In the genomic region with DNA sequence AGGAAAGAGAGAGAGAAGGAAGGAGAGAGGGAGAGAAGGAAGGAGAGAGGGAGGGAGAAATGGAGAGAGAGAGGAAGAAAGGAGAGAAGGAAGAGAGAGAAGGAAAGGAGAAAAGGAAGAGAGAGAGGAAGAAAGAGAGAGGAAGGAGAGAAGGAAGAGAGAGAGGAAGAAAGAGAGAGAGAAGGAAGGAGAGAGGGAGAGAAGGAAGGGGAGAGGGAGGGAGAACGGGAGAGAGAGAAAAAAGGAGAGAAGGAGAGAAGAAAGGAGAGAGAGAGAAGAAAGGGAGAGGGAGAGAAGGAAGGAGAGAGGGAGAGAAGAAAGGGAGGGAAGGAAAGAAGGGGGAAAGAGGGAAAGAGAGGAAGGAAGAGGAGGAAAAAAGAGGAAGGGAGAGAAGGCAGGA, we compare ENCODE assay signal across 35 cellular contexts.
"Had no signal": no experiment of that assay in that cellular context is flagged by ENCODE, and none has a peak within 500 bp of the region (broad histone marks: within the 10 kb centered on the region; RNA-seq: fewer than 3 reads in every experiment).

No MANE protein-coding gene starts in this region.

- H3K36me3 ChIP-seq: MG63 had no signal

- H3K9me3 ChIP-seq: MG63 had no signal

- DNase-seq: Karpas-422, Kasumi-1, MG63, MM.1S, MV-4-11, NCI-H1048, NCI-H1092, NCI-H1092 treated with DMSO at 0.1 percent for 48 hours, NCI-H1105, NCI-H1105 treated with DMSO at 0.1 percent for 48 hours, NCI-H1417, NCI-H1417 treated with DMSO at 0.1 percent for 48 hours, NCI-H1436, NCI-H1436 treated with DMSO at 0.1 percent for 48 hours, NCI-H146, NCI-H1694, NCI-H1694 treated with DMSO at 0.1 percent for 48 hours, NCI-H187, NCI-H187 treated with DMSO at 0.1 percent for 48 hours, NCI-H1930, NCI-H2029, NCI-H2029 treated with DMSO at 0.1 percent for 48 hours, NCI-H2081, NCI-H2081 treated with DMSO at 0.1 percent for 48 hours, NCI-H2107, NCI-H2171, NCI-H2171 treated with DMSO at 0.1 percent for 48 hours, NCI-H2227 treated with DMSO at 0.1 percent for 48 hours, NCI-H226, NCI-H345, NCI-H446, NCI-H446 treated with DMSO at 0.1 percent for 48 hours, NCI-H510A, NCI-H510A treated with DMSO at 0.1 percent for 48 hours, NCI-H524 had no signal

- H3K4me3 ChIP-seq: MG63 had no signal
